ENCODE assay signal across 8 cellular contexts in the genomic region with DNA sequence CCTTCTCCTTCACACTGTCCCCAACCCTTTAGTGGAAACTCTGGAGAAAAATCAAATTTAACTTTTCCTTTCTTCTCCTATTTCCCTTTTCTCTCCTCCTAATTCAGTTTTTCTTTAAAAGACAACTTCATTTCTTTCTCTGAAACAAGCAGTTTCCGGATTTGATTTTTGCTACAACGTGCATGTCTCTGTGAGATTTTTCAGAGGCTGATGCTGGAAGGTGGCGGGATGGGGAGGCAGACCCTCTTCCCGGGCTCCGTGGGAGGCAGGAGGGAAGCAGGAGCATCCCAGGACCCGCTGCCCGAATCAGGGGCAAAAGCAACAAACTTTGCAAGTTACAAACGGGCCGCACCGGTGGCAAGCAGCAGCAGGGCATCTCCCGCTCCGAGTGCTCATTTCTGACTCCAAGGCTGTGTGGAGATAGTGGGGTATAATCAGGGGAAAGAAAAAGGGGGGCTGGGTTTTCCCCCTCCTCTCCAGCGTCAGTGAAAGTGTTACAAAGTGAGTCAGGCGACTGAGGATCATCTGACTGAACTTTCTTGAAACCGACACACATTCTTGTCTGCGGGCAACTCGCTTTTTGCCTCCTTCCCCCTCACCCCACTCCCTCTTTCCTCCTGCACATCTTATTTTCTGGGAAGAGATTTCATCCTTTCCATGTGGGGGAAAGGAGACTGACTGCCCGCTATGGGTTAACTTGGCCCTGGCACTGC. TPM values are rescaled to one million over a fixed set of nuclear protein-coding genes. Genes with fewer than 3 reads are reported as not detected.
DNase-seq lines count a peak whose midpoint lies in the region; ATAC-seq and TF ChIP-seq lines count a peak whose summit lies in the region.

No MANE protein-coding gene starts in this region.

- H3K27me3 ChIP-seq in breast epithelium (peaks cover 0 to 64% of the 10 kb centered on the region in 2 donors), esophagus squamous epithelium (peaks cover 0 to 80% (median 0%) of the 10 kb centered on the region in 4 donors), aorta (ENCODE audit: control insufficient read depth in 1 of 2, insufficient read depth in 2 of 2, low read length in 1 of 2) (no peaks in the 10 kb centered on the region)
- peaks cover 0 to 10% of the 10 kb centered on the region in 2 donors for H3K27me3 ChIP-seq in naive thymus-derived CD4-positive, alpha-beta T cell (ENCODE audit: control insufficient read depth in 2 of 2, insufficient read depth in 2 of 2, low read length in 2 of 2)

- no peaks in the 10 kb centered on the region for H3K9me3 Mint-ChIP-seq in MCF 10A (ENCODE audit: unreplicated experiment)
- peaks cover 0 to 2% (median 0%) of the 10 kb centered on the region in 11 donors for H3K9me3 Mint-ChIP-seq in naive thymus-derived CD4-positive, alpha-beta T cell

- CTCF ChIA-PET in MCF 10A (lab: Yijun Ruan, JAX) = interaction anchor here (0.6 to 0.8 kb wide), 2 partner anchors 146 to 668 kb away, joined by 3 to 4 read pairs; no protein-coding TSS in a partner anchor
- CTCF ChIA-PET in naive thymus-derived CD4-positive, alpha-beta T cell (lab: Charles Lee) = no interaction called here

- no peak for DNase-seq in breast epithelium (ENCODE audit: low spot score in 2 of 2)
- DNase-seq in MCF 10A (ENCODE audit: unreplicated experiment) = no peak
- DNase-seq in esophagus squamous epithelium (lab: John Stamatoyannopoulos, UW) = no peak
- no peak for DNase-seq in naive thymus-derived CD4-positive, alpha-beta T cell
- DNase-seq in aorta = no peak
- no peak for DNase-seq in stimulated activated CD4-positive, alpha-beta T cell treated with anti-CD3 and anti-CD28 coated beads, Interleukin-1b, Interleukin-23, amount 100 ng/mL, for 48 hours
- DNase-seq in NCI-H446 (lab: John Stamatoyannopoulos, UW) = no peak

- H3K36me3 ChIP-seq in breast epithelium (no peaks in the 10 kb centered on the region), esophagus squamous epithelium (no peaks in the 10 kb centered on the region), aorta (ENCODE audit: control insufficient read depth in 1 of 2, insufficient read depth in 2 of 2, low read length in 1 of 2) (no peaks in the 10 kb centered on the region)
- H3K36me3 ChIP-seq in naive thymus-derived CD4-positive, alpha-beta T cell (ENCODE audit: control insufficient read depth in 2 of 3, insufficient read depth in 3 of 3, low read length in 3 of 3) = no peaks in the 10 kb centered on the region

- H3K4me3 Mint-ChIP-seq in MCF 10A (ENCODE audit: unreplicated experiment) = no peak overlapping the region
- peak overlapping the region in 2 of 10 donors; percentile 42 to 56 for H3K4me3 Mint-ChIP-seq in naive thymus-derived CD4-positive, alpha-beta T cell

- H3K4me1 ChIP-seq in breast epithelium (no peaks in the 10 kb centered on the region), esophagus squamous epithelium (peaks cover 3 to 52% (median 11%) of the 10 kb centered on the region in 3 donors), aorta (ENCODE audit: control insufficient read depth in 1 of 2, insufficient read depth in 2 of 2, low read length in 2 of 2) (peaks cover 3 to 5% of the 10 kb centered on the region in 2 donors)
- peaks cover 13 to 31% of the 10 kb centered on the region in 2 donors for H3K4me1 ChIP-seq in naive thymus-derived CD4-positive, alpha-beta T cell (ENCODE audit: control insufficient read depth in 2 of 2, insufficient read depth in 2 of 2, low read length in 2 of 2)

- 40 to 58% methylated on average over 8 to 13 of the region's 18 CpGs for WGBS in esophagus squamous epithelium, 2 donors
- 2 to 3% methylated on average over 18 of the region's 18 CpGs for WGBS in aorta, 2 donors

- H3K27ac ChIP-seq in breast epithelium (peak overlapping the region; percentile 90 to 98), esophagus squamous epithelium (peak overlapping the region; percentile 86 to 98 (median 95)), aorta (ENCODE audit: low read depth in 1 of 2, low read length in 2 of 2) (peak overlapping the region; percentile 91 to 98)
- no peak overlapping the region for H3K27ac ChIP-seq in naive thymus-derived CD4-positive, alpha-beta T cell (ENCODE audit: low read depth, low read length)

- H3K27ac Mint-ChIP-seq in MCF 10A (ENCODE audit: low read depth, unreplicated experiment) = no peak overlapping the region
- no peak overlapping the region for H3K27ac Mint-ChIP-seq in naive thymus-derived CD4-positive, alpha-beta T cell

- no peak for TF ChIP-seq POLR2A in breast epithelium (IDR thresholded peaks at IDR 0.05)
- TF ChIP-seq POLR2A in esophagus squamous epithelium (IDR thresholded peaks at IDR 0.05) = peak in 1 of 4 donors; percentile 38

- intact Hi-C loops in breast epithelium (cut with DNase I; ENCODE audit: low total_unique reads) (no loop called here), MCF 10A (cut with micrococcal nuclease) (loop anchor here (10.0 kb wide), 2 partner anchors 321 to 829 kb away; no protein-coding TSS in a partner anchor), esophagus squamous epithelium (cut with DNase I) (no loop called here), aorta (cut with DNase I) (loop anchor here (5.0 to 10.0 kb wide), 6 partner anchors 66 to 1241 kb away; no protein-coding TSS in a partner anchor)
- intact Hi-C loops in naive thymus-derived CD4-positive, alpha-beta T cell (cut with micrococcal nuclease) = loop anchor here in 1 of 2 donors (10.0 kb wide), 1 partner anchor 1479 kb away; no protein-coding TSS in a partner anchor

- peak; percentile 10 for ATAC-seq in naive thymus-derived CD4-positive, alpha-beta T cell
- no peak for ATAC-seq in aorta (ENCODE audit: low FRiP score)
- ATAC-seq in GM18517 (IDR thresholded peaks at IDR 0.05; ENCODE audit: unreplicated experiment) = no peak

- no TSS peak for BruUV-seq in MCF 10A (replicated peaks; lab: Mats Ljungman, UMichigan)

- no peaks in the 10 kb centered on the region for H3K27me3 Mint-ChIP-seq in MCF 10A (ENCODE audit: insufficient read depth, unreplicated experiment)
- H3K27me3 Mint-ChIP-seq in naive thymus-derived CD4-positive, alpha-beta T cell = peaks cover 47 to 70% (median 59%) of the 10 kb centered on the region in 5 donors

- TF ChIP-seq CTCF in breast epithelium (IDR thresholded peaks at IDR 0.05) (no peak), MCF 10A (IDR thresholded peaks at IDR 0.05; ENCODE audit: unreplicated experiment) (no peak), esophagus squamous epithelium (IDR thresholded peaks at IDR 0.05) (no peak)

- H3K36me3 Mint-ChIP-seq in MCF 10A (ENCODE audit: insufficient read depth, unreplicated experiment) = peaks cover 14% of the 10 kb centered on the region
- H3K36me3 Mint-ChIP-seq in naive thymus-derived CD4-positive, alpha-beta T cell = peaks cover 0 to 1% (median 0%) of the 10 kb centered on the region in 5 donors

- POLR2A ChIA-PET in MCF 10A (lab: Yijun Ruan, JAX) = interaction anchor here (0.6 to 0.9 kb wide), 4 partner anchors 9 to 1441 kb away, joined by 3 to 5 read pairs (median 3); no protein-coding TSS in a partner anchor
- POLR2A ChIA-PET in naive thymus-derived CD4-positive, alpha-beta T cell (lab: Charles Lee) = no interaction called here

- H3K4me3 ChIP-seq in breast epithelium (peak overlapping the region; percentile 58 to 85 (median 79)), esophagus squamous epithelium (peak overlapping the region in 3 of 4 donors; percentile 60 to 88 (median 67)), aorta (ENCODE audit: low read length in 2 of 2) (peak overlapping the region; percentile 100)
- H3K4me3 ChIP-seq in naive thymus-derived CD4-positive, alpha-beta T cell (ENCODE audit: low read length) = no peak overlapping the region

- H3K9me3 ChIP-seq in breast epithelium (no peaks in the 10 kb centered on the region), esophagus squamous epithelium (no peaks in the 10 kb centered on the region), aorta (ENCODE audit: control insufficient read depth, low read length) (no peaks in the 10 kb centered on the region)
- no peaks in the 10 kb centered on the region for H3K9me3 ChIP-seq in naive thymus-derived CD4-positive, alpha-beta T cell (ENCODE audit: control insufficient read depth in 2 of 3, low read length in 3 of 3)

- H3K4me1 Mint-ChIP-seq in MCF 10A (ENCODE audit: insufficient read depth, unreplicated experiment) = peaks cover 31% of the 10 kb centered on the region
- H3K4me1 Mint-ChIP-seq in naive thymus-derived CD4-positive, alpha-beta T cell = peaks cover 5 to 21% (median 16%) of the 10 kb centered on the region in 7 donors

RNA-seq across cellular contexts. Expression of a gene that starts 6.4 kb away (rescaled TPM):
- total RNA-seq in breast epithelium (100 to 1,000 TPM in 1 of 3 donors, 10 to 100 TPM in 2; 53.7 to 225 (median 83.2) TPM), MCF 10A (2022) (28.2 and 39.9 TPM in 2 replicates), esophagus squamous epithelium (10 to 100 TPM in 2 of 4 donors, 1 to 10 TPM in 2; 3.1 to 56.5 (median 15.7) TPM), aorta (100 to 1,000 TPM; 174 to 301 TPM)
- total RNA-seq in naive thymus-derived CD4-positive, alpha-beta T cell = 100 to 1,000 TPM in 1 of 5 experiments, 10 to 100 TPM in 1, 1 to 10 TPM in 3; 4.2 to 534 (median 6.6) TPM
- under 1 TPM; 0.26 to 0.39 TPM for polyA plus RNA-seq in naive thymus-derived CD4-positive, alpha-beta T cell
- 10 to 100 TPM; 38.7 to 67.6 TPM for polyA plus RNA-seq in aorta

Comparison
In these comparisons a context has a peak if more than half of its experiments do, and no peak if none do; other contexts are left out.
1. intact Hi-C loops: an anchor here in MCF 10A (10.0 kb wide) and aorta (5.0 to 10.0 kb wide); none called in breast epithelium and esophagus squamous epithelium.